ENCODE assay signal across 8 cellular contexts in genomic region chr12:6828671-6829531, GRCh38. TPM values are rescaled to one million over a fixed set of nuclear protein-coding genes. Genes with fewer than 3 reads are reported as not detected.
DNase-seq lines count a peak whose midpoint lies in the region; ATAC-seq, FAIRE-seq and TF ChIP-seq lines count a peak whose summit lies in the region.

No MANE protein-coding gene starts in this region.

- in situ Hi-C loops in HepG2 (cut with HindIII; ENCODE audit: extremely low pct_ligation_motif_present, low pct_unique_long_range_greater_than_20kb): loop anchor here (5.0 kb wide), 1 partner anchor 77 kb away; the partner anchor contains the start of gene MLF2

- H3K27ac ChIP-seq in WERI-Rb-1: peak overlapping the region; percentile 91
- H3K27ac ChIP-seq in HepG2 (ENCODE audit: extremely low read length, insufficient read depth, low read length): peak overlapping the region; percentile 86

- H3K9me3 ChIP-seq in WERI-Rb-1 (ENCODE audit: severe bottlenecking) (no peaks in the 10 kb centered on the region), HepG2 (ENCODE audit: low read length) (no peaks in the 10 kb centered on the region)

- H2AFZ ChIP-seq in HepG2 (ENCODE audit: low read length): no peak overlapping the region

- H3K4me1 ChIP-seq in HepG2 (ENCODE audit: insufficient read depth, low read length): peaks cover 24% of the 10 kb centered on the region

- TF ChIP-seq EP300 in HepG2 (IDR thresholded peaks at IDR 0.05; ENCODE audit: low read depth in 2 of 2, low read length in 2 of 2) (no peak), HepG2 (CRISPR knock-in tag; IDR thresholded peaks at IDR 0.05; ENCODE audit: borderline replicate concordance) (no peak)

- intact Hi-C loops in HepG2 (cut with micrococcal nuclease; ENCODE audit: unreplicated experiment): loop anchor here (1.0 to 10.0 kb wide), 2 partner anchors 94 to 214 kb away; no protein-coding TSS in a partner anchor

- H3K4me3 ChIP-seq in AG09309 (ENCODE audit: control insufficient read depth, low read depth, low read length): peak overlapping the region; percentile 53
- peak overlapping the region; percentile 67 for H3K4me3 ChIP-seq in WERI-Rb-1 (ENCODE audit: low read depth, low read length)
- H3K4me3 ChIP-seq in choroid plexus epithelial cell (ENCODE audit: low read depth, low read length): peak overlapping the region; percentile 93
- peak overlapping the region; percentile 82 to 100 (median 86) for H3K4me3 ChIP-seq in HepG2 (replicated peaks in 1 of 3; ENCODE audit: insufficient read depth in 1 of 3, low read depth in 2 of 3, low read length in 3 of 3)

- CTCF ChIA-PET in HepG2 (lab: Yijun Ruan, JAX; ENCODE audit: low intra/inter-chr PET ratio, low total read pairs): no interaction called here

- TF ChIP-seq CTCF in AG09309 (IDR thresholded peaks at IDR 0.05; ENCODE audit: control insufficient read depth, insufficient read depth, low read depth, low read length, missing control alignments) (no peak), WERI-Rb-1 (IDR thresholded peaks at IDR 0.05; ENCODE audit: low read depth, low read length) (no peak), choroid plexus epithelial cell (conservative IDR thresholded peaks at IDR 0.05; ENCODE audit: low read depth, low read length) (no peak), HepG2 (CRISPR knock-in tag; IDR thresholded peaks at IDR 0.05) (no peak)

- H3K27me3 ChIP-seq in WERI-Rb-1 (ENCODE audit: insufficient read depth, low read depth, severe bottlenecking) (no peaks in the 10 kb centered on the region), HepG2 (ENCODE audit: control insufficient read depth in 1 of 2, insufficient read depth in 2 of 2, low read length in 2 of 2) (no peaks in the 10 kb centered on the region)

- no peak for FAIRE-seq in HepG2 (lab: Jason Lieb, UNC)

- peak; percentile 69 for ATAC-seq in HepG2
- no peak for ATAC-seq in HG02623 (IDR thresholded peaks at IDR 0.05; ENCODE audit: unreplicated experiment)
- ATAC-seq in HG03280 (IDR thresholded peaks at IDR 0.05; ENCODE audit: unreplicated experiment): no peak

- peaks cover 16% of the 10 kb centered on the region for H3K79me2 ChIP-seq in HepG2 (ENCODE audit: insufficient read depth, low read length)

- POLR2A ChIA-PET in HepG2 (lab: Yijun Ruan, JAX): interaction anchor here (1.3 to 4.7 kb wide), 7 partner anchors 23 to 215 kb away, joined by 3 to 20 read pairs (median 8); partner anchors contain the start of genes CDCA3, COPS7A, MLF2 and PTMS

- H3K4me2 ChIP-seq in HepG2 (ENCODE audit: low read depth, low read length): peak overlapping the region; percentile 85

- TSS peak; percentile 78 for BruUV-seq in HepG2 (replicated peaks; lab: Mats Ljungman, UMichigan)

- 1% methylated on average over 32 of the region's 89 CpGs for WGBS in HepG2 (ENCODE audit: low lambda C conversion rate)

- peak overlapping the region; percentile 97 for H3K9ac ChIP-seq in HepG2 (ENCODE audit: insufficient read depth, low read depth, low read length)

- H3K36me3 ChIP-seq in WERI-Rb-1: peaks cover 63% of the 10 kb centered on the region
- peaks cover 13 to 20% of the 10 kb centered on the region in 2 experiments; a peak in 4 of 5 replicates for H3K36me3 ChIP-seq in HepG2 (replicated peaks in 1 of 2; ENCODE audit: control insufficient read depth in 1 of 2, insufficient read depth in 2 of 2, low read length in 2 of 2)

- TF ChIP-seq RAD21 in HepG2 (CRISPR knock-in tag; IDR thresholded peaks at IDR 0.05): peak; percentile 21; the same call in 1 of the 2 replicates

- H4K20me1 ChIP-seq in HepG2 (ENCODE audit: insufficient read depth, low read length): no peaks in the 10 kb centered on the region

- no peak for TF ChIP-seq POLR2A in HepG2 (IDR thresholded peaks at IDR 0.05; ENCODE audit: insufficient read depth in 1 of 2, low read depth in 2 of 2, low read length in 2 of 2)

- DNase-seq in AG09309 (ENCODE audit: low read depth) (no peak), HT-29 (ENCODE audit: low spot score) (peak; percentile 35), WERI-Rb-1 (peak; percentile 52), choroid plexus epithelial cell (ENCODE audit: low read depth) (peak; percentile 71), HepG2 (ENCODE audit: low spot score) (no peak)
- DNase-seq in stimulated activated naive CD4-positive, alpha-beta T cell treated with Interleukin-2 at 50 U/mL for 16 hours (lab: John Stamatoyannopoulos, UW): peak; percentile 36

RNA-seq across cellular contexts. Expression of gene P3H3, which starts 0.7 kb away (rescaled TPM):
- total RNA-seq in HT-29 (2014; rRNA removed; shearing (Covaris generic)): 2.2 and 2.7 TPM in 2 replicates
- total RNA-seq in HepG2 (2016; rRNA removed; fragmentation: Illumina TruSeq; extraction: Trizol): 7.9 and 20.5 TPM in 2 replicates
- 14.4 and 19.9 TPM in 2 replicates for total RNA-seq in HepG2 (2016; cell fraction: cytosol; rRNA removed; fragmentation: Illumina TruSeq; extraction: Trizol; ENCODE audit: low read depth)
- total RNA-seq in HepG2 (2016; cell fraction: insoluble cytoplasmic fraction; rRNA removed; fragmentation: Illumina TruSeq; extraction: Trizol): 6.3 and 20.7 TPM in 2 replicates
- total RNA-seq in HepG2 (2016; cell fraction: membrane; rRNA removed; fragmentation: Illumina TruSeq; extraction: Trizol): 5.4 and 5.7 TPM in 2 replicates
- total RNA-seq in HepG2 (2016; cell fraction: nucleus; rRNA removed; fragmentation: Illumina TruSeq; extraction: Trizol): 23.7 and 28.0 TPM in 2 replicates
- 20.1 and 21.1 TPM in 2 replicates for polyA plus RNA-seq in HepG2 (2011; rRNA removed)
- polyA plus RNA-seq in HepG2 (2011; cell fraction: cytosol; rRNA removed): 12.3 and 21.8 TPM in 2 replicates
- polyA plus RNA-seq in HepG2 (2011; cell fraction: nucleus; rRNA removed): 72.0 and 79.4 TPM in 2 replicates
- 20.2 and 27.2 TPM in 2 replicates for polyA plus RNA-seq in HepG2 (2012)
- polyA plus RNA-seq in HepG2 (2016; cell fraction: cytosol; fragmentation: Illumina TruSeq; extraction: Trizol; ENCODE audit: low read depth): 1.8 and 2.1 TPM in 2 replicates
- polyA plus RNA-seq in HepG2 (2016; cell fraction: insoluble cytoplasmic fraction; fragmentation: Illumina TruSeq; extraction: Trizol; ENCODE audit: low read depth): 8.0 and 10.2 TPM in 2 replicates
- 3.0 and 3.3 TPM in 2 replicates for polyA plus RNA-seq in HepG2 (2016; cell fraction: membrane; fragmentation: Illumina TruSeq; extraction: Trizol; ENCODE audit: low read depth)
- polyA plus RNA-seq in HepG2 (2016; cell fraction: nucleus; fragmentation: Illumina TruSeq; extraction: Trizol; ENCODE audit: insufficient read depth, low read depth): 52.6 and 56.5 TPM in 2 replicates
- 0.12 and 24.7 TPM in 2 replicates for polyA minus RNA-seq in HepG2 (2011; rRNA and poly(A)+ RNA removed; ENCODE audit: low replicate concordance)
- polyA minus RNA-seq in HepG2 (2011; cell fraction: cytosol; rRNA and poly(A)+ RNA removed): 10.2 and 13.7 TPM in 2 replicates
- 19.1 and 20.3 TPM in 2 replicates for polyA minus RNA-seq in HepG2 (2011; cell fraction: nucleus; rRNA and poly(A)+ RNA removed)

RNA-seq across cellular contexts. Expression of gene GPR162, which starts 7.3 kb away (rescaled TPM):
- total RNA-seq in HT-29 (2014; rRNA removed; shearing (Covaris generic)): not detected in 2 replicates
- total RNA-seq in HepG2 (2016; rRNA removed; fragmentation: Illumina TruSeq; extraction: Trizol): not detected in 2 replicates
- not detected in 2 replicates for total RNA-seq in HepG2 (2016; cell fraction: cytosol; rRNA removed; fragmentation: Illumina TruSeq; extraction: Trizol; ENCODE audit: low read depth)
- not detected in 2 replicates for total RNA-seq in HepG2 (2016; cell fraction: insoluble cytoplasmic fraction; rRNA removed; fragmentation: Illumina TruSeq; extraction: Trizol)
- not detected in 2 replicates for total RNA-seq in HepG2 (2016; cell fraction: membrane; rRNA removed; fragmentation: Illumina TruSeq; extraction: Trizol)
- total RNA-seq in HepG2 (2016; cell fraction: nucleus; rRNA removed; fragmentation: Illumina TruSeq; extraction: Trizol): not detected in 2 replicates
- polyA plus RNA-seq in HepG2 (2011; rRNA removed): 0.08 and 0.10 TPM in 2 replicates
- 0.05 and 0.08 TPM in 2 replicates for polyA plus RNA-seq in HepG2 (2011; cell fraction: cytosol; rRNA removed)
- 0.34 and 0.66 TPM in 2 replicates for polyA plus RNA-seq in HepG2 (2011; cell fraction: nucleus; rRNA removed)
- 0.51 and 0.78 TPM in 2 replicates for polyA plus RNA-seq in HepG2 (2012)
- not detected in 2 replicates for polyA plus RNA-seq in HepG2 (2016; cell fraction: cytosol; fragmentation: Illumina TruSeq; extraction: Trizol; ENCODE audit: low read depth)
- not detected in 2 replicates for polyA plus RNA-seq in HepG2 (2016; cell fraction: insoluble cytoplasmic fraction; fragmentation: Illumina TruSeq; extraction: Trizol; ENCODE audit: low read depth)
- not detected in 2 replicates for polyA plus RNA-seq in HepG2 (2016; cell fraction: membrane; fragmentation: Illumina TruSeq; extraction: Trizol; ENCODE audit: low read depth)
- polyA plus RNA-seq in HepG2 (2016; cell fraction: nucleus; fragmentation: Illumina TruSeq; extraction: Trizol; ENCODE audit: insufficient read depth, low read depth): not detected in 2 replicates
- not detected in 2 replicates for polyA minus RNA-seq in HepG2 (2011; rRNA and poly(A)+ RNA removed; ENCODE audit: low replicate concordance)
- not detected in 2 replicates for polyA minus RNA-seq in HepG2 (2011; cell fraction: cytosol; rRNA and poly(A)+ RNA removed)
- not detected in 2 replicates for polyA minus RNA-seq in HepG2 (2011; cell fraction: nucleus; rRNA and poly(A)+ RNA removed)

RNA-seq across cellular contexts. Expression of gene GNB3, which starts 11.8 kb away (rescaled TPM):
- total RNA-seq in HT-29 (2014; rRNA removed; shearing (Covaris generic)): 0.97 TPM in 1 of 2 replicates, not detected in the other
- 0.17 and 1.3 TPM in 2 replicates for total RNA-seq in HepG2 (2016; rRNA removed; fragmentation: Illumina TruSeq; extraction: Trizol)
- 0.26 and 0.30 TPM in 2 replicates for total RNA-seq in HepG2 (2016; cell fraction: cytosol; rRNA removed; fragmentation: Illumina TruSeq; extraction: Trizol; ENCODE audit: low read depth)
- total RNA-seq in HepG2 (2016; cell fraction: insoluble cytoplasmic fraction; rRNA removed; fragmentation: Illumina TruSeq; extraction: Trizol): 0.15 and 0.84 TPM in 2 replicates
- 0.14 and 0.46 TPM in 2 replicates for total RNA-seq in HepG2 (2016; cell fraction: membrane; rRNA removed; fragmentation: Illumina TruSeq; extraction: Trizol)
- 0.84 and 2.6 TPM in 2 replicates for total RNA-seq in HepG2 (2016; cell fraction: nucleus; rRNA removed; fragmentation: Illumina TruSeq; extraction: Trizol)
- polyA plus RNA-seq in HepG2 (2011; rRNA removed): 3.6 and 3.8 TPM in 2 replicates
- polyA plus RNA-seq in HepG2 (2011; cell fraction: cytosol; rRNA removed): 0.58 and 1.0 TPM in 2 replicates
- 31.0 and 48.1 TPM in 2 replicates for polyA plus RNA-seq in HepG2 (2011; cell fraction: nucleus; rRNA removed)
- polyA plus RNA-seq in HepG2 (2012): 1.9 and 2.1 TPM in 2 replicates
- 0.17 and 0.24 TPM in 2 replicates for polyA plus RNA-seq in HepG2 (2016; cell fraction: cytosol; fragmentation: Illumina TruSeq; extraction: Trizol; ENCODE audit: low read depth)
- 0.56 and 0.57 TPM in 2 replicates for polyA plus RNA-seq in HepG2 (2016; cell fraction: insoluble cytoplasmic fraction; fragmentation: Illumina TruSeq; extraction: Trizol; ENCODE audit: low read depth)
- 0.18 and 0.34 TPM in 2 replicates for polyA plus RNA-seq in HepG2 (2016; cell fraction: membrane; fragmentation: Illumina TruSeq; extraction: Trizol; ENCODE audit: low read depth)
- 9.0 and 13.6 TPM in 2 replicates for polyA plus RNA-seq in HepG2 (2016; cell fraction: nucleus; fragmentation: Illumina TruSeq; extraction: Trizol; ENCODE audit: insufficient read depth, low read depth)
- 0.07 and 2.9 TPM in 2 replicates for polyA minus RNA-seq in HepG2 (2011; rRNA and poly(A)+ RNA removed; ENCODE audit: low replicate concordance)
- not detected in 2 replicates for polyA minus RNA-seq in HepG2 (2011; cell fraction: cytosol; rRNA and poly(A)+ RNA removed)
- polyA minus RNA-seq in HepG2 (2011; cell fraction: nucleus; rRNA and poly(A)+ RNA removed): 8.1 and 8.2 TPM in 2 replicates

RNA-seq across cellular contexts. Expression of gene CDCA3, which starts 22.2 kb away (rescaled TPM):
- total RNA-seq in HT-29 (2014; rRNA removed; shearing (Covaris generic)): 95.5 and 126 TPM in 2 replicates
- 51.9 and 56.5 TPM in 2 replicates for total RNA-seq in HepG2 (2016; rRNA removed; fragmentation: Illumina TruSeq; extraction: Trizol)
- total RNA-seq in HepG2 (2016; cell fraction: cytosol; rRNA removed; fragmentation: Illumina TruSeq; extraction: Trizol; ENCODE audit: low read depth): 18.2 and 19.1 TPM in 2 replicates
- 50.0 and 55.6 TPM in 2 replicates for total RNA-seq in HepG2 (2016; cell fraction: insoluble cytoplasmic fraction; rRNA removed; fragmentation: Illumina TruSeq; extraction: Trizol)
- 20.4 and 21.6 TPM in 2 replicates for total RNA-seq in HepG2 (2016; cell fraction: membrane; rRNA removed; fragmentation: Illumina TruSeq; extraction: Trizol)
- 31.7 and 43.0 TPM in 2 replicates for total RNA-seq in HepG2 (2016; cell fraction: nucleus; rRNA removed; fragmentation: Illumina TruSeq; extraction: Trizol)
- 21.8 and 32.7 TPM in 2 replicates for polyA plus RNA-seq in HepG2 (2011; rRNA removed)
- 13.5 and 33.7 TPM in 2 replicates for polyA plus RNA-seq in HepG2 (2011; cell fraction: cytosol; rRNA removed)
- 64.2 and 90.2 TPM in 2 replicates for polyA plus RNA-seq in HepG2 (2011; cell fraction: nucleus; rRNA removed)
- 11.7 and 21.3 TPM in 2 replicates for polyA plus RNA-seq in HepG2 (2012)
- 16.4 and 16.7 TPM in 2 replicates for polyA plus RNA-seq in HepG2 (2016; cell fraction: cytosol; fragmentation: Illumina TruSeq; extraction: Trizol; ENCODE audit: low read depth)
- polyA plus RNA-seq in HepG2 (2016; cell fraction: insoluble cytoplasmic fraction; fragmentation: Illumina TruSeq; extraction: Trizol; ENCODE audit: low read depth): 57.9 and 60.0 TPM in 2 replicates
- 15.5 and 16.6 TPM in 2 replicates for polyA plus RNA-seq in HepG2 (2016; cell fraction: membrane; fragmentation: Illumina TruSeq; extraction: Trizol; ENCODE audit: low read depth)
- polyA plus RNA-seq in HepG2 (2016; cell fraction: nucleus; fragmentation: Illumina TruSeq; extraction: Trizol; ENCODE audit: insufficient read depth, low read depth): 101 and 114 TPM in 2 replicates
- polyA minus RNA-seq in HepG2 (2011; rRNA and poly(A)+ RNA removed; ENCODE audit: low replicate concordance): 37.9 and 93.4 TPM in 2 replicates
- 13.8 and 22.5 TPM in 2 replicates for polyA minus RNA-seq in HepG2 (2011; cell fraction: cytosol; rRNA and poly(A)+ RNA removed)
- 19.8 and 31.5 TPM in 2 replicates for polyA minus RNA-seq in HepG2 (2011; cell fraction: nucleus; rRNA and poly(A)+ RNA removed)

RNA-seq across cellular contexts. Expression of gene USP5, which starts 23.0 kb away (rescaled TPM):
- 122 and 136 TPM in 2 replicates for total RNA-seq in HT-29 (2014; rRNA removed; shearing (Covaris generic))
- 53.4 and 56.0 TPM in 2 replicates for total RNA-seq in HepG2 (2016; rRNA removed; fragmentation: Illumina TruSeq; extraction: Trizol)
- total RNA-seq in HepG2 (2016; cell fraction: cytosol; rRNA removed; fragmentation: Illumina TruSeq; extraction: Trizol; ENCODE audit: low read depth): 5.2 and 5.4 TPM in 2 replicates
- total RNA-seq in HepG2 (2016; cell fraction: insoluble cytoplasmic fraction; rRNA removed; fragmentation: Illumina TruSeq; extraction: Trizol): 45.2 and 58.2 TPM in 2 replicates
- total RNA-seq in HepG2 (2016; cell fraction: membrane; rRNA removed; fragmentation: Illumina TruSeq; extraction: Trizol): 10.8 and 12.8 TPM in 2 replicates
- total RNA-seq in HepG2 (2016; cell fraction: nucleus; rRNA removed; fragmentation: Illumina TruSeq; extraction: Trizol): 32.6 and 33.8 TPM in 2 replicates
- polyA plus RNA-seq in HepG2 (2011; rRNA removed): 39.6 and 42.8 TPM in 2 replicates
- 27.0 and 32.1 TPM in 2 replicates for polyA plus RNA-seq in HepG2 (2011; cell fraction: cytosol; rRNA removed)
- polyA plus RNA-seq in HepG2 (2011; cell fraction: nucleus; rRNA removed): 68.8 and 89.3 TPM in 2 replicates
- 27.9 and 33.1 TPM in 2 replicates for polyA plus RNA-seq in HepG2 (2012)
- 4.2 and 4.5 TPM in 2 replicates for polyA plus RNA-seq in HepG2 (2016; cell fraction: cytosol; fragmentation: Illumina TruSeq; extraction: Trizol; ENCODE audit: low read depth)
- 34.9 and 45.9 TPM in 2 replicates for polyA plus RNA-seq in HepG2 (2016; cell fraction: insoluble cytoplasmic fraction; fragmentation: Illumina TruSeq; extraction: Trizol; ENCODE audit: low read depth)
- polyA plus RNA-seq in HepG2 (2016; cell fraction: membrane; fragmentation: Illumina TruSeq; extraction: Trizol; ENCODE audit: low read depth): 7.6 and 9.6 TPM in 2 replicates
- 58.8 and 61.0 TPM in 2 replicates for polyA plus RNA-seq in HepG2 (2016; cell fraction: nucleus; fragmentation: Illumina TruSeq; extraction: Trizol; ENCODE audit: insufficient read depth, low read depth)
- polyA minus RNA-seq in HepG2 (2011; rRNA and poly(A)+ RNA removed; ENCODE audit: low replicate concordance): 91.2 and 159 TPM in 2 replicates
- polyA minus RNA-seq in HepG2 (2011; cell fraction: cytosol; rRNA and poly(A)+ RNA removed): 29.6 and 30.0 TPM in 2 replicates
- polyA minus RNA-seq in HepG2 (2011; cell fraction: nucleus; rRNA and poly(A)+ RNA removed): 21.5 and 25.2 TPM in 2 replicates

Comparison
In these comparisons a context has a peak if more than half of its experiments do, and no peak if none do; other contexts are left out.
1. DNase-seq: peak in HT-29 (single experiment), WERI-Rb-1 (single experiment), choroid plexus epithelial cell (single experiment) and stimulated activated naive CD4-positive, alpha-beta T cell treated with Interleukin-2 at 50 U/mL for 16 hours (single experiment); none in AG09309 (single experiment) and HepG2 (single experiment).
2. Peak in every context shown above with its lines, with median percentiles within 50 percentile points of each other: H3K4me3 ChIP-seq.